In genomic region chr19:38315657-38316476, GRCh38 we compare ENCODE assay signal across 8 cellular contexts. TPM values are rescaled to one million over a fixed set of nuclear protein-coding genes. Genes with fewer than 3 reads are reported as not detected.
DNase-seq lines count a peak whose midpoint lies in the region; ATAC-seq and TF ChIP-seq lines count a peak whose summit lies in the region.

A gene with protein sequence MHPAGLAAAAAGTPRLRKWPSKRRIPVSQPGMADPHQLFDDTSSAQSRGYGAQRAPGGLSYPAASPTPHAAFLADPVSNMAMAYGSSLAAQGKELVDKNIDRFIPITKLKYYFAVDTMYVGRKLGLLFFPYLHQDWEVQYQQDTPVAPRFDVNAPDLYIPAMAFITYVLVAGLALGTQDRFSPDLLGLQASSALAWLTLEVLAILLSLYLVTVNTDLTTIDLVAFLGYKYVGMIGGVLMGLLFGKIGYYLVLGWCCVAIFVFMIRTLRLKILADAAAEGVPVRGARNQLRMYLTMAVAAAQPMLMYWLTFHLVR (minus strand): TSS chr19:38315947. CDS start chr19:38315917, 30 bp downstream.

- H3K4me1 ChIP-seq in PC-9 (replicated peaks; ENCODE audit: insufficient read depth): peaks cover 21% of the 10 kb centered on the region; the same call in 1 of the 2 replicates
- H3K4me1 ChIP-seq in mucosa of rectum (ENCODE audit: control insufficient read depth in 2 of 2, insufficient read depth in 2 of 2, low read length in 2 of 2): peaks cover 16 to 24% of the 10 kb centered on the region in 2 donors

- H3K9me2 ChIP-seq in PC-9 (ENCODE audit: insufficient read depth): no peaks in the 10 kb centered on the region

- peaks cover 9% of the 10 kb centered on the region for H3K79me2 ChIP-seq in PC-9 (ENCODE audit: low read depth)

- peak; percentile 98 for DNase-seq in DMS53 treated with DMSO at 0.1 percent for 48 hours (lab: John Stamatoyannopoulos, UW; ENCODE audit: unreplicated experiment)
- DNase-seq in KBM-7: peak; percentile 94
- DNase-seq in PC-9: peak; percentile 94 to 96
- peak; percentile 94 for DNase-seq in activated T-cell treated with anti-CD3 and anti-CD28 coated beads, Interleukin-2, amount 50 U/mL, for 1 hour
- peak; percentile 77 for DNase-seq in epithelial cell of proximal tubule (ENCODE audit: low read depth)
- DNase-seq in stimulated activated CD8-positive, alpha-beta memory T cell treated with anti-CD3 and anti-CD28 coated beads, Interleukin-4, amount 100 ng/mL, for 4 hours (ENCODE audit: low read depth in 2 of 2, low spot score in 1 of 2): peak; percentile 84 to 90

- no peaks in the 10 kb centered on the region for H3K36me3 ChIP-seq in PC-9 (ENCODE audit: low read depth)
- no peaks in the 10 kb centered on the region for H3K36me3 ChIP-seq in mucosa of rectum (ENCODE audit: control insufficient read depth in 2 of 2, insufficient read depth in 2 of 2, low read length in 2 of 2)

- CTCF ChIA-PET in PC-9 (lab: Charles Lee): interaction anchor here (0.7 kb wide), 1 partner anchor 1053 kb away, joined by 8 read pairs; no protein-coding TSS in a partner anchor

- intact Hi-C loops in PC-9 (cut with micrococcal nuclease; ENCODE audit: unreplicated experiment): loop anchor here (1.0 to 5.0 kb wide), 4 partner anchors 11 to 414 kb away; partner anchors contain the start of gene SPINT2

- peak within 1 kb of the TSS; percentile 67 for H3K27ac ChIP-seq in PC-9
- peak within 1 kb of the TSS; percentile 81 to 89 for H3K27ac ChIP-seq in mucosa of rectum (ENCODE audit: low read depth in 2 of 2, low read length in 2 of 2)

- H3K9me3 ChIP-seq in PC-9 (ENCODE audit: insufficient read depth, low read depth): no peaks in the 10 kb centered on the region
- no peaks in the 10 kb centered on the region for H3K9me3 ChIP-seq in mucosa of rectum (ENCODE audit: control insufficient read depth in 2 of 2, low read length in 2 of 2)

- H3K4me3 ChIP-seq in PC-9: peak within 1 kb of the TSS; percentile 60
- H3K4me3 ChIP-seq in epithelial cell of proximal tubule (ENCODE audit: low read depth, low read length): peak within 1 kb of the TSS; percentile 97
- peak within 1 kb of the TSS; percentile 77 to 86 for H3K4me3 ChIP-seq in mucosa of rectum (ENCODE audit: low read length in 2 of 2)

- no TSS peak for BruUV-seq in PC-9 (replicated peaks; lab: Mats Ljungman, UMichigan)

- H3K9ac ChIP-seq in mucosa of rectum (ENCODE audit: low read depth in 1 of 2, low read length in 2 of 2): peak within 1 kb of the TSS; percentile 82 to 83

- in situ Hi-C loops in KBM-7 (cut with MboI; ENCODE audit: low pct_unique_long_range_greater_than_20kb, low sequenced_read_pairs): no loop called here

- peak within 1 kb of the TSS; percentile 64 for H2AFZ ChIP-seq in PC-9

- TF ChIP-seq CTCF in PC-9 (conservative IDR thresholded peaks at IDR 0.05) (no peak), epithelial cell of proximal tubule (conservative IDR thresholded peaks at IDR 0.05; ENCODE audit: low read depth, low read length) (no peak)

- H3K27me3 ChIP-seq in PC-9 (ENCODE audit: insufficient read depth, low read depth) (peaks cover 16% of the 10 kb centered on the region), mucosa of rectum (ENCODE audit: control insufficient read depth in 2 of 2, insufficient read depth in 2 of 2, low read length in 2 of 2) (no peaks in the 10 kb centered on the region)

- POLR2A ChIA-PET in PC-9 (lab: Charles Lee; ENCODE audit: unreplicated experiment): no interaction called here

- H4K20me1 ChIP-seq in PC-9 (ENCODE audit: insufficient read depth): no peaks in the 10 kb centered on the region

- peaks cover 42% of the 10 kb centered on the region; the same call in 1 of the 2 replicates for H3F3A ChIP-seq in PC-9 (ENCODE audit: insufficient read depth, low read depth)

- peak within 1 kb of the TSS; percentile 84 for H3K4me2 ChIP-seq in PC-9

- ATAC-seq in GM21723 (IDR thresholded peaks at IDR 0.05; ENCODE audit: unreplicated experiment): peak; percentile 81

RNA-seq across cellular contexts. Expression of the gene that starts here (rescaled TPM):
- total RNA-seq in PC-9 (2021) (33.6 and 39.8 TPM in 2 replicates), epithelial cell of proximal tubule (72.2 and 90.6 TPM in 2 replicates)

Comparison
In these comparisons a context has a peak if more than half of its experiments do, and no peak if none do; other contexts are left out.
1. Peak in every context shown above with its lines: DNase-seq, ATAC-seq, H3K4me3 ChIP-seq and H3K27ac ChIP-seq.